ENCODE assay signal across 2 cellular contexts in the genomic region with DNA sequence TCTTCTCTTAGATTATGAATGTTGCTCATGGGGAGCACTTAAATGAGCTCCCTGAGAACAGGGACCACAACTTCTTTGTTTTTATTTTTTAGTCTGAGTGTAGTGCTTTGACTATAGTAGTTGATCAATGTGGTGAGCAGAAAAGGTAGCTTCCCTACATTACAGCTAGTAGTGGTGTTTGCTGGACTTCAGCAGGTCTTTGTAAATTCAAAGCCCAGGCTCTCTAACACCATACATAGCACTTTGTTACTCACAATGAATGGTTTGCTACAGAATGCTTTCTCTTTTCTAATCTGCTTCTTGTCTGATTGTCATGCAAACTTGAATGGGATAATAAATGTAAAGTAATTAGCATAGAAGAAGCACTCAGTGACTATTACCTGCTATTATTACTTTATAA. TPM values are rescaled to one million over a fixed set of nuclear protein-coding genes. Genes with fewer than 3 reads are reported as not detected.
"Had no signal": no experiment of that assay in that cellular context is flagged by ENCODE, and none has a peak within 500 bp of the region (broad histone marks: within the 10 kb centered on the region; RNA-seq: fewer than 3 reads in every experiment).

No MANE protein-coding gene starts in this region.

RNA-seq across cellular contexts. Expression of gene PGM5, which starts 55.4 kb away (rescaled TPM):
- total RNA-seq: HepG2 had no signal
- polyA plus RNA-seq: HepG2, IgD-negative memory B cell had no signal
